Comparison of ENCODE assay signal across 24 cellular contexts in genomic region chr5:67746103-67746502, GRCh38.
DNase-seq lines count a peak whose midpoint lies in the region; ATAC-seq and TF ChIP-seq lines count a peak whose summit lies in the region.
"Had no signal": no experiment of that assay in that cellular context is flagged by ENCODE, and none has a peak within 500 bp of the region (broad histone marks: within the 10 kb centered on the region; RNA-seq: fewer than 3 reads in every experiment).

No MANE protein-coding gene starts in this region.

- no peaks in the 10 kb centered on the region for H3K27me3 Mint-ChIP-seq in Caco-2 (ENCODE audit: insufficient read depth, unreplicated experiment)
- no peaks in the 10 kb centered on the region for H3K27me3 Mint-ChIP-seq in stimulated activated memory B cell treated with anti-CD40 and anti-IgM and Interleukin-4, amounts not matched to agents 10 μg/mL and 1 μg/mL and 100 μg/mL, for 72 hours
- H3K27me3 Mint-ChIP-seq: CD4-positive, alpha-beta T cell had no signal

- intact Hi-C loops in Caco-2 (cut with micrococcal nuclease; ENCODE audit: unreplicated experiment) = loop anchor here (1.0 to 2.0 kb wide), 4 partner anchors 24 to 253 kb away; no protein-coding TSS in a partner anchor

- peak overlapping the region; percentile 88 for H3K27ac ChIP-seq in hepatocyte
- H3K27ac ChIP-seq in trophoblast cell (ENCODE audit: low read depth, low read length) = peak overlapping the region; percentile 81
- H3K27ac ChIP-seq: A549; BLaER1 treated with 17β-estradiol and CSF1 and Interleukin-3, amounts not matched to agents 10 nM and 100 nM had no signal

- H2BK120ac ChIP-seq in trophoblast cell (ENCODE audit: insufficient read depth, low read length, poor library complexity) = peak overlapping the region; percentile 95

- TF ChIP-seq CTCF in Caco-2 (IDR thresholded peaks at IDR 0.05; ENCODE audit: insufficient read depth in 1 of 2, low read depth in 1 of 2, low read length in 1 of 2, severe bottlenecking in 1 of 2, unreplicated experiment in 1 of 2) (no peak), hepatocyte (IDR thresholded peaks at IDR 0.05; ENCODE audit: poor library complexity) (no peak)

- no peak for ATAC-seq in GM21447 (IDR thresholded peaks at IDR 0.05; ENCODE audit: unreplicated experiment)
- ATAC-seq in stimulated activated memory B cell treated with anti-CD40 and anti-IgM and Interleukin-4, amounts not matched to agents 10 μg/mL and 1 μg/mL and 100 μg/mL, for 72 hours = no peak
- ATAC-seq: A549 had no signal

- H3K27me3 ChIP-seq in Caco-2 (replicated peaks; ENCODE audit: control insufficient read depth, insufficient read depth, low read length) (no peaks in the 10 kb centered on the region), hepatocyte (no peaks in the 10 kb centered on the region), trophoblast cell (ENCODE audit: insufficient read depth, low read length) (no peaks in the 10 kb centered on the region)
- H3K27me3 ChIP-seq: BE2C; BLaER1 treated with 17β-estradiol and CSF1 and Interleukin-3, amounts not matched to agents 10 nM and 100 nM had no signal

- no peak overlapping the region for H4K12ac ChIP-seq in trophoblast cell (ENCODE audit: low read depth, low read length)

- peak overlapping the region; percentile 87 for H4K91ac ChIP-seq in trophoblast cell (ENCODE audit: low read depth, low read length)

- peaks cover 3% of the 10 kb centered on the region for H3K36me3 ChIP-seq in Caco-2 (ENCODE audit: control insufficient read depth, insufficient read depth, low read length)
- no peaks in the 10 kb centered on the region for H3K36me3 ChIP-seq in hepatocyte (replicated peaks; ENCODE audit: insufficient read depth, low read depth)
- no peaks in the 10 kb centered on the region for H3K36me3 ChIP-seq in trophoblast cell (ENCODE audit: control insufficient read depth in 1 of 2, insufficient read depth in 2 of 2, low read length in 2 of 2)
- H3K36me3 ChIP-seq: BE2C; BLaER1 treated with 17β-estradiol and CSF1 and Interleukin-3, amounts not matched to agents 10 nM and 100 nM; HAP-1 had no signal

- H3K79me2 ChIP-seq in hepatocyte (no peaks in the 10 kb centered on the region), trophoblast cell (ENCODE audit: control insufficient read depth, insufficient read depth, low read length, poor library complexity) (no peaks in the 10 kb centered on the region)

- H3K4me1 ChIP-seq in Caco-2 (peaks cover 39% of the 10 kb centered on the region), hepatocyte (ENCODE audit: insufficient read depth) (peaks cover 4% of the 10 kb centered on the region), trophoblast cell (ENCODE audit: control insufficient read depth in 1 of 2, insufficient read depth in 2 of 2, low read length in 2 of 2) (no peaks in the 10 kb centered on the region)
- H3K4me1 ChIP-seq: A549; BE2C; BLaER1 treated with 17β-estradiol and CSF1 and Interleukin-3, amounts not matched to agents 10 nM and 100 nM; HAP-1 had no signal

- H2BK5ac ChIP-seq in trophoblast cell (ENCODE audit: low read depth, low read length, poor library complexity) = no peak overlapping the region

- 42% methylated on average over 2 of the region's 2 CpGs for WGBS in hepatocyte (ENCODE audit: low lambda C conversion rate, missing lambda C conversion rate)
- WGBS in trophoblast cell (ENCODE audit: extremely low coverage, insufficient coverage, insufficient read length) = no CpG with 5 or more reads among the region's 2 CpGs

- H3K9me3 ChIP-seq in Caco-2 (peaks cover 65% of the 10 kb centered on the region), hepatocyte (ENCODE audit: low read depth) (peaks cover 9% of the 10 kb centered on the region), trophoblast cell (ENCODE audit: insufficient read depth, low read depth, low read length) (no peaks in the 10 kb centered on the region)
- H3K9me3 ChIP-seq: A549, BE2C, HAP-1 had no signal

- H2BK12ac ChIP-seq in trophoblast cell (ENCODE audit: low read length) = no peak overlapping the region

- H3K4me2 ChIP-seq in hepatocyte (no peak overlapping the region), trophoblast cell (ENCODE audit: low read length) (no peak overlapping the region)
- H3K4me2 ChIP-seq: A549; BLaER1 treated with 17β-estradiol and CSF1 and Interleukin-3, amounts not matched to agents 10 nM and 100 nM had no signal

- BruUV-seq in Caco-2 (replicated peaks; lab: Mats Ljungman, UMichigan) = no TSS peak

- peaks cover 6% of the 10 kb centered on the region for H3K79me1 ChIP-seq in trophoblast cell (ENCODE audit: low read length)

- H3K23ac ChIP-seq in trophoblast cell (ENCODE audit: low read length) = no peak overlapping the region

- DNase-seq in Caco-2 = peak; percentile 83 to 89
- DNase-seq in OCI-M1 (lab: John Stamatoyannopoulos, UW) = peak; percentile 18
- peak; percentile 19 for DNase-seq in hepatocyte (ENCODE audit: low spot score)
- peak; percentile 89 to 93 for DNase-seq in trophoblast cell
- DNase-seq in cortex of kidney (lab: John Stamatoyannopoulos, UW) = no peak
- DNase-seq in DMS79 treated with DMSO at 0.1 percent for 48 hours (lab: John Stamatoyannopoulos, UW) = no peak
- DNase-seq: 8988T; ACHN; AML-193; BE2C; Calu3; CD4-positive, alpha-beta T cell; CD8-positive, alpha-beta memory T cell; DMS53; DND-41; GDM1; GOT3; HFFc6 had no signal

- no peak overlapping the region for H3K9ac ChIP-seq in trophoblast cell (ENCODE audit: low read length)
- H3K9ac ChIP-seq: BLaER1 treated with 17β-estradiol and CSF1 and Interleukin-3, amounts not matched to agents 10 nM and 100 nM had no signal

- H2AK5ac ChIP-seq in trophoblast cell (ENCODE audit: low read length) = no peak overlapping the region

- no peak overlapping the region for H4K8ac ChIP-seq in trophoblast cell (ENCODE audit: low read depth, low read length)

- CTCF ChIA-PET in Caco-2 (lab: Charles Lee) = no interaction called here

- H2AFZ ChIP-seq in hepatocyte (no peak overlapping the region), trophoblast cell (ENCODE audit: insufficient read depth, low read length, poor library complexity) (no peak overlapping the region)

- H3K4me3 ChIP-seq in Caco-2 (ENCODE audit: low read depth, low read length) (no peak overlapping the region), hepatocyte (no peak overlapping the region), trophoblast cell (ENCODE audit: low read depth, low read length) (no peak overlapping the region)
- H3K4me3 ChIP-seq: A549; BLaER1 treated with 17β-estradiol and CSF1 and Interleukin-3, amounts not matched to agents 10 nM and 100 nM; HAP-1 had no signal

- peaks cover 26% of the 10 kb centered on the region for H3K36me3 Mint-ChIP-seq in Caco-2 (ENCODE audit: insufficient read depth, unreplicated experiment)
- H3K36me3 Mint-ChIP-seq in stimulated activated memory B cell treated with anti-CD40 and anti-IgM and Interleukin-4, amounts not matched to agents 10 μg/mL and 1 μg/mL and 100 μg/mL, for 72 hours = peaks cover 7% of the 10 kb centered on the region
- H3K36me3 Mint-ChIP-seq: CD14-positive monocyte had no signal

- H3K4me3 Mint-ChIP-seq in Caco-2 (ENCODE audit: unreplicated experiment) = peak overlapping the region; percentile 3
- H3K4me3 Mint-ChIP-seq in stimulated activated memory B cell treated with anti-CD40 and anti-IgM and Interleukin-4, amounts not matched to agents 10 μg/mL and 1 μg/mL and 100 μg/mL, for 72 hours = no peak overlapping the region
- H3K4me3 Mint-ChIP-seq: CD14-positive monocyte; CD4-positive, alpha-beta T cell; CD8-positive, alpha-beta memory T cell; HFFc6 had no signal

- POLR2A ChIA-PET in Caco-2 (lab: Charles Lee) = no interaction called here

- peaks cover 33% of the 10 kb centered on the region for H3K9me3 Mint-ChIP-seq in Caco-2 (ENCODE audit: unreplicated experiment)
- H3K9me3 Mint-ChIP-seq in stimulated activated memory B cell treated with anti-CD40 and anti-IgM and Interleukin-4, amounts not matched to agents 10 μg/mL and 1 μg/mL and 100 μg/mL, for 72 hours = peaks cover 14% of the 10 kb centered on the region
- H3K9me3 Mint-ChIP-seq: HFFc6 had no signal

- H4K20me1 ChIP-seq in hepatocyte (ENCODE audit: insufficient read depth, poor library complexity, severe bottlenecking) = no peaks in the 10 kb centered on the region
- H4K20me1 ChIP-seq: BLaER1 treated with 17β-estradiol and CSF1 and Interleukin-3, amounts not matched to agents 10 nM and 100 nM had no signal

- H3K27ac Mint-ChIP-seq in Caco-2 (ENCODE audit: unreplicated experiment) = peak overlapping the region; percentile 92
- H3K27ac Mint-ChIP-seq in stimulated activated memory B cell treated with anti-CD40 and anti-IgM and Interleukin-4, amounts not matched to agents 10 μg/mL and 1 μg/mL and 100 μg/mL, for 72 hours = no peak overlapping the region
- H3K27ac Mint-ChIP-seq: CD14-positive monocyte; CD4-positive, alpha-beta T cell; CD8-positive, alpha-beta memory T cell; HFFc6 had no signal

- H3K4me1 Mint-ChIP-seq in Caco-2 (ENCODE audit: low read depth, unreplicated experiment) = peaks cover 25% of the 10 kb centered on the region
- no peaks in the 10 kb centered on the region for H3K4me1 Mint-ChIP-seq in stimulated activated memory B cell treated with anti-CD40 and anti-IgM and Interleukin-4, amounts not matched to agents 10 μg/mL and 1 μg/mL and 100 μg/mL, for 72 hours
- H3K4me1 Mint-ChIP-seq: CD14-positive monocyte; CD8-positive, alpha-beta memory T cell had no signal

- no peak overlapping the region for H3K14ac ChIP-seq in trophoblast cell (ENCODE audit: low read length)

- H3K18ac ChIP-seq in trophoblast cell (ENCODE audit: low read length) = no peak overlapping the region

- no peak overlapping the region for H3K4ac ChIP-seq in trophoblast cell (ENCODE audit: low read depth, low read length)

- H3K9me2 ChIP-seq in hepatocyte (replicated peaks; ENCODE audit: insufficient read depth) = no peaks in the 10 kb centered on the region

Comparison
In these comparisons a context has a peak if more than half of its experiments do, and no peak if none do; other contexts are left out.
1. DNase-seq: peak in Caco-2 (2 of 2), OCI-M1 (single experiment), hepatocyte (single experiment) and trophoblast cell (2 of 2); none in cortex of kidney (single experiment) and DMS79 treated with DMSO at 0.1 percent for 48 hours (single experiment).